ENCODE assay signal across 1 cellular context in genomic region chrX:57121162-57121741, GRCh38.
TF ChIP-seq lines count a peak whose summit lies in the region.

Gene SPIN2B, minus strand, starts transcription at chrX:57121548.

TF ChIP-seq in WTC11, 78 proteins besides CTCF, POLR2A, EP300 and RAD21 (continued from another document):
- TF ChIP-seq ZNF512 (CRISPR knock-in tag; IDR thresholded peaks at IDR 0.05; ENCODE audit: borderline replicate concordance) (no peak), JAZF1 (CRISPR knock-in tag; IDR thresholded peaks at IDR 0.05) (no peak), CREM (CRISPR knock-in tag; IDR thresholded peaks at IDR 0.05) (no peak), JUN (CRISPR knock-in tag; IDR thresholded peaks at IDR 0.05) (no peak), USF2 (CRISPR knock-in tag; IDR thresholded peaks at IDR 0.05) (peak; percentile 73), ZNF416 (CRISPR knock-in tag; IDR thresholded peaks at IDR 0.05) (no peak), PRRX2 (CRISPR knock-in tag; IDR thresholded peaks at IDR 0.05) (no peak), ELF4 (CRISPR knock-in tag; IDR thresholded peaks at IDR 0.05; ENCODE audit: low read depth) (no peak), MYBL2 (CRISPR knock-in tag; IDR thresholded peaks at IDR 0.05) (no peak)
- TF ChIP-seq, protein P1, sequence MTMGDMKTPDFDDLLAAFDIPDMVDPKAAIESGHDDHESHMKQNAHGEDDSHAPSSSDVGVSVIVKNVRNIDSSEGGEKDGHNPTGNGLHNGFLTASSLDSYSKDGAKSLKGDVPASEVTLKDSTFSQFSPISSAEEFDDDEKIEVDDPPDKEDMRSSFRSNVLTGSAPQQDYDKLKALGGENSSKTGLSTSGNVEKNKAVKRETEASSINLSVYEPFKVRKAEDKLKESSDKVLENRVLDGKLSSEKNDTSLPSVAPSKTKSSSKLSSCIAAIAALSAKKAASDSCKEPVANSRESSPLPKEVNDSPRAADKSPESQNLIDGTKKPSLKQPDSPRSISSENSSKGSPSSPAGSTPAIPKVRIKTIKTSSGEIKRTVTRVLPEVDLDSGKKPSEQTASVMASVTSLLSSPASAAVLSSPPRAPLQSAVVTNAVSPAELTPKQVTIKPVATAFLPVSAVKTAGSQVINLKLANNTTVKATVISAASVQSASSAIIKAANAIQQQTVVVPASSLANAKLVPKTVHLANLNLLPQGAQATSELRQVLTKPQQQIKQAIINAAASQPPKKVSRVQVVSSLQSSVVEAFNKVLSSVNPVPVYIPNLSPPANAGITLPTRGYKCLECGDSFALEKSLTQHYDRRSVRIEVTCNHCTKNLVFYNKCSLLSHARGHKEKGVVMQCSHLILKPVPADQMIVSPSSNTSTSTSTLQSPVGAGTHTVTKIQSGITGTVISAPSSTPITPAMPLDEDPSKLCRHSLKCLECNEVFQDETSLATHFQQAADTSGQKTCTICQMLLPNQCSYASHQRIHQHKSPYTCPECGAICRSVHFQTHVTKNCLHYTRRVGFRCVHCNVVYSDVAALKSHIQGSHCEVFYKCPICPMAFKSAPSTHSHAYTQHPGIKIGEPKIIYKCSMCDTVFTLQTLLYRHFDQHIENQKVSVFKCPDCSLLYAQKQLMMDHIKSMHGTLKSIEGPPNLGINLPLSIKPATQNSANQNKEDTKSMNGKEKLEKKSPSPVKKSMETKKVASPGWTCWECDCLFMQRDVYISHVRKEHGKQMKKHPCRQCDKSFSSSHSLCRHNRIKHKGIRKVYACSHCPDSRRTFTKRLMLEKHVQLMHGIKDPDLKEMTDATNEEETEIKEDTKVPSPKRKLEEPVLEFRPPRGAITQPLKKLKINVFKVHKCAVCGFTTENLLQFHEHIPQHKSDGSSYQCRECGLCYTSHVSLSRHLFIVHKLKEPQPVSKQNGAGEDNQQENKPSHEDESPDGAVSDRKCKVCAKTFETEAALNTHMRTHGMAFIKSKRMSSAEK (CRISPR knock-in tag; IDR thresholded peaks at IDR 0.05; ENCODE audit: borderline replicate concordance): no peak
- TF ChIP-seq, protein P2, sequence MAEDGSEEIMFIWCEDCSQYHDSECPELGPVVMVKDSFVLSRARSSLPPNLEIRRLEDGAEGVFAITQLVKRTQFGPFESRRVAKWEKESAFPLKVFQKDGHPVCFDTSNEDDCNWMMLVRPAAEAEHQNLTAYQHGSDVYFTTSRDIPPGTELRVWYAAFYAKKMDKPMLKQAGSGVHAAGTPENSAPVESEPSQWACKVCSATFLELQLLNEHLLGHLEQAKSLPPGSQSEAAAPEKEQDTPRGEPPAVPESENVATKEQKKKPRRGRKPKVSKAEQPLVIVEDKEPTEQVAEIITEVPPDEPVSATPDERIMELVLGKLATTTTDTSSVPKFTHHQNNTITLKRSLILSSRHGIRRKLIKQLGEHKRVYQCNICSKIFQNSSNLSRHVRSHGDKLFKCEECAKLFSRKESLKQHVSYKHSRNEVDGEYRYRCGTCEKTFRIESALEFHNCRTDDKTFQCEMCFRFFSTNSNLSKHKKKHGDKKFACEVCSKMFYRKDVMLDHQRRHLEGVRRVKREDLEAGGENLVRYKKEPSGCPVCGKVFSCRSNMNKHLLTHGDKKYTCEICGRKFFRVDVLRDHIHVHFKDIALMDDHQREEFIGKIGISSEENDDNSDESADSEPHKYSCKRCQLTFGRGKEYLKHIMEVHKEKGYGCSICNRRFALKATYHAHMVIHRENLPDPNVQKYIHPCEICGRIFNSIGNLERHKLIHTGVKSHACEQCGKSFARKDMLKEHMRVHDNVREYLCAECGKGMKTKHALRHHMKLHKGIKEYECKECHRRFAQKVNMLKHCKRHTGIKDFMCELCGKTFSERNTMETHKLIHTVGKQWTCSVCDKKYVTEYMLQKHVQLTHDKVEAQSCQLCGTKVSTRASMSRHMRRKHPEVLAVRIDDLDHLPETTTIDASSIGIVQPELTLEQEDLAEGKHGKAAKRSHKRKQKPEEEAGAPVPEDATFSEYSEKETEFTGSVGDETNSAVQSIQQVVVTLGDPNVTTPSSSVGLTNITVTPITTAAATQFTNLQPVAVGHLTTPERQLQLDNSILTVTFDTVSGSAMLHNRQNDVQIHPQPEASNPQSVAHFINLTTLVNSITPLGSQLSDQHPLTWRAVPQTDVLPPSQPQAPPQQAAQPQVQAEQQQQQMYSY (CRISPR knock-in tag; IDR thresholded peaks at IDR 0.05): no peak
- TF ChIP-seq, protein P3, sequence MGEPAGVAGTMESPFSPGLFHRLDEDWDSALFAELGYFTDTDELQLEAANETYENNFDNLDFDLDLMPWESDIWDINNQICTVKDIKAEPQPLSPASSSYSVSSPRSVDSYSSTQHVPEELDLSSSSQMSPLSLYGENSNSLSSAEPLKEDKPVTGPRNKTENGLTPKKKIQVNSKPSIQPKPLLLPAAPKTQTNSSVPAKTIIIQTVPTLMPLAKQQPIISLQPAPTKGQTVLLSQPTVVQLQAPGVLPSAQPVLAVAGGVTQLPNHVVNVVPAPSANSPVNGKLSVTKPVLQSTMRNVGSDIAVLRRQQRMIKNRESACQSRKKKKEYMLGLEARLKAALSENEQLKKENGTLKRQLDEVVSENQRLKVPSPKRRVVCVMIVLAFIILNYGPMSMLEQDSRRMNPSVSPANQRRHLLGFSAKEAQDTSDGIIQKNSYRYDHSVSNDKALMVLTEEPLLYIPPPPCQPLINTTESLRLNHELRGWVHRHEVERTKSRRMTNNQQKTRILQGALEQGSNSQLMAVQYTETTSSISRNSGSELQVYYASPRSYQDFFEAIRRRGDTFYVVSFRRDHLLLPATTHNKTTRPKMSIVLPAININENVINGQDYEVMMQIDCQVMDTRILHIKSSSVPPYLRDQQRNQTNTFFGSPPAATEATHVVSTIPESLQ (CRISPR knock-in tag; IDR thresholded peaks at IDR 0.05): no peak
- TF ChIP-seq, protein P4, sequence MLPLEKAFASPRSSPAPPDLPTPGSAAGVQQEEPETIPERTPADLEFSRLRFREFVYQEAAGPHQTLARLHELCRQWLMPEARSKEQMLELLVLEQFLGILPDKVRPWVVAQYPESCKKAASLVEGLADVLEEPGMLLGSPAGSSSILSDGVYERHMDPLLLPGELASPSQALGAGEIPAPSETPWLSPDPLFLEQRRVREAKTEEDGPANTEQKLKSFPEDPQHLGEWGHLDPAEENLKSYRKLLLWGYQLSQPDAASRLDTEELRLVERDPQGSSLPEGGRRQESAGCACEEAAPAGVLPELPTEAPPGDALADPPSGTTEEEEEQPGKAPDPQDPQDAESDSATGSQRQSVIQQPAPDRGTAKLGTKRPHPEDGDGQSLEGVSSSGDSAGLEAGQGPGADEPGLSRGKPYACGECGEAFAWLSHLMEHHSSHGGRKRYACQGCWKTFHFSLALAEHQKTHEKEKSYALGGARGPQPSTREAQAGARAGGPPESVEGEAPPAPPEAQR (CRISPR knock-in tag; IDR thresholded peaks at IDR 0.05): no peak
- TF ChIP-seq, protein P5, sequence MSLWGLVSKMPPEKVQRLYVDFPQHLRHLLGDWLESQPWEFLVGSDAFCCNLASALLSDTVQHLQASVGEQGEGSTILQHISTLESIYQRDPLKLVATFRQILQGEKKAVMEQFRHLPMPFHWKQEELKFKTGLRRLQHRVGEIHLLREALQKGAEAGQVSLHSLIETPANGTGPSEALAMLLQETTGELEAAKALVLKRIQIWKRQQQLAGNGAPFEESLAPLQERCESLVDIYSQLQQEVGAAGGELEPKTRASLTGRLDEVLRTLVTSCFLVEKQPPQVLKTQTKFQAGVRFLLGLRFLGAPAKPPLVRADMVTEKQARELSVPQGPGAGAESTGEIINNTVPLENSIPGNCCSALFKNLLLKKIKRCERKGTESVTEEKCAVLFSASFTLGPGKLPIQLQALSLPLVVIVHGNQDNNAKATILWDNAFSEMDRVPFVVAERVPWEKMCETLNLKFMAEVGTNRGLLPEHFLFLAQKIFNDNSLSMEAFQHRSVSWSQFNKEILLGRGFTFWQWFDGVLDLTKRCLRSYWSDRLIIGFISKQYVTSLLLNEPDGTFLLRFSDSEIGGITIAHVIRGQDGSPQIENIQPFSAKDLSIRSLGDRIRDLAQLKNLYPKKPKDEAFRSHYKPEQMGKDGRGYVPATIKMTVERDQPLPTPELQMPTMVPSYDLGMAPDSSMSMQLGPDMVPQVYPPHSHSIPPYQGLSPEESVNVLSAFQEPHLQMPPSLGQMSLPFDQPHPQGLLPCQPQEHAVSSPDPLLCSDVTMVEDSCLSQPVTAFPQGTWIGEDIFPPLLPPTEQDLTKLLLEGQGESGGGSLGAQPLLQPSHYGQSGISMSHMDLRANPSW (CRISPR knock-in tag; conservative IDR thresholded peaks at IDR 0.05; ENCODE audit: low read depth): no peak
